1 cellular context compared by ENCODE assay signal in genomic region chr13:44380404-44381165, GRCh38.
TF ChIP-seq lines count a peak whose summit lies in the region.

No MANE protein-coding gene starts in this region.

TF ChIP-seq in endothelial cell of umbilical vein, 7 proteins besides CTCF, POLR2A, EP300 and RAD21:
- TF ChIP-seq FOS (IDR thresholded peaks at IDR 0.05; ENCODE audit: borderline replicate concordance, insufficient read depth, low read length): peak; percentile 17
- TF ChIP-seq MYC (IDR thresholded peaks at IDR 0.05; ENCODE audit: low read depth, low read length): no peak
TF ChIP-seq in endothelial cell of umbilical vein: peak in this region for 1.
